In genomic region chr9:84759300-84759750, GRCh38 we compare ENCODE assay signal across 9 cellular contexts.
DNase-seq lines count a peak whose midpoint lies in the region; ATAC-seq, FAIRE-seq and TF ChIP-seq lines count a peak whose summit lies in the region.
"Had no signal": no experiment of that assay in that cellular context is flagged by ENCODE, and none has a peak within 500 bp of the region (broad histone marks: within the 10 kb centered on the region; RNA-seq: fewer than 3 reads in every experiment).

No MANE protein-coding gene starts in this region.

- DNase-seq in RWPE2 (ENCODE audit: low spot score) (no peak), smooth muscle cell (lab: John Stamatoyannopoulos, UW; ENCODE audit: unreplicated experiment) (no peak), Right ventricle myocardium superior (no peak), nucleus accumbens (lab: John Stamatoyannopoulos, UW) (no peak), H54 (ENCODE audit: insufficient read length, low spot score) (no peak), RPMI8226 (no peak)
- DNase-seq: cerebellar nuclear complex had no signal

- 76% methylated on average over 2 of the region's 2 CpGs for WGBS in smooth muscle cell (ENCODE audit: low lambda C conversion rate)

- H3K9me3 ChIP-seq in RWPE2 (ENCODE audit: severe bottlenecking) (no peaks in the 10 kb centered on the region), smooth muscle cell (replicated peaks; ENCODE audit: low read depth) (no peaks in the 10 kb centered on the region)

- H3K27ac ChIP-seq in RWPE2 (ENCODE audit: poor library complexity, severe bottlenecking) = no peak overlapping the region
- peak overlapping the region; percentile 79 for H3K27ac ChIP-seq in smooth muscle cell (ENCODE audit: low read depth)

- H3K4me3 ChIP-seq in RWPE2 (ENCODE audit: severe bottlenecking) (no peak overlapping the region), smooth muscle cell (no peak overlapping the region)

- H3K27me3 ChIP-seq in RWPE2 (ENCODE audit: insufficient read depth, poor library complexity, severe bottlenecking) (no peaks in the 10 kb centered on the region), smooth muscle cell (ENCODE audit: low read depth) (no peaks in the 10 kb centered on the region)

- no peaks in the 10 kb centered on the region for H3F3A ChIP-seq in smooth muscle cell (ENCODE audit: low read depth)

- H4K20me1 ChIP-seq in smooth muscle cell (ENCODE audit: low read depth) = no peaks in the 10 kb centered on the region

- peaks cover 6% of the 10 kb centered on the region for H3K4me1 ChIP-seq in RWPE2 (ENCODE audit: insufficient read depth, poor library complexity, severe bottlenecking)
- no peaks in the 10 kb centered on the region for H3K4me1 ChIP-seq in smooth muscle cell (ENCODE audit: low read depth)

- no peaks in the 10 kb centered on the region for H3K36me3 ChIP-seq in RWPE2 (ENCODE audit: low read depth)
- no peaks in the 10 kb centered on the region for H3K36me3 ChIP-seq in smooth muscle cell (ENCODE audit: low read depth)

- FAIRE-seq in H54 (lab: Jason Lieb, UNC) = no peak

- TF ChIP-seq POLR2A in H54 (IDR thresholded peaks at IDR 0.05; ENCODE audit: low read depth, low read length) = no peak

- H2AFZ ChIP-seq in smooth muscle cell (ENCODE audit: low read depth) = no peak overlapping the region

- no peak overlapping the region for H3K9ac ChIP-seq in smooth muscle cell (ENCODE audit: low read depth)

- intact Hi-C loops in Right ventricle myocardium superior (cut with DNase I) = no loop called here

- H3K4me2 ChIP-seq in smooth muscle cell = no peak overlapping the region

- H3K79me2 ChIP-seq in smooth muscle cell (ENCODE audit: low read depth) = no peaks in the 10 kb centered on the region

- ATAC-seq in GM19043 (IDR thresholded peaks at IDR 0.05; ENCODE audit: low read depth, unreplicated experiment) (peak; percentile 56), HG02642 (IDR thresholded peaks at IDR 0.05; ENCODE audit: poor library complexity, unreplicated experiment) (peak; percentile 75), RWPE2 (ENCODE audit: low read depth) (peak; percentile 93), Right ventricle myocardium superior (ENCODE audit: poor library complexity) (no peak)

- TF ChIP-seq CTCF in RWPE2 (IDR thresholded peaks at IDR 0.05; ENCODE audit: poor library complexity, severe bottlenecking) (no peak), smooth muscle cell (IDR thresholded peaks at IDR 0.05; ENCODE audit: borderline replicate concordance, insufficient read depth, poor library complexity, severe bottlenecking) (no peak)
